ENCODE assay signal across 8 cellular contexts in the genomic region with DNA sequence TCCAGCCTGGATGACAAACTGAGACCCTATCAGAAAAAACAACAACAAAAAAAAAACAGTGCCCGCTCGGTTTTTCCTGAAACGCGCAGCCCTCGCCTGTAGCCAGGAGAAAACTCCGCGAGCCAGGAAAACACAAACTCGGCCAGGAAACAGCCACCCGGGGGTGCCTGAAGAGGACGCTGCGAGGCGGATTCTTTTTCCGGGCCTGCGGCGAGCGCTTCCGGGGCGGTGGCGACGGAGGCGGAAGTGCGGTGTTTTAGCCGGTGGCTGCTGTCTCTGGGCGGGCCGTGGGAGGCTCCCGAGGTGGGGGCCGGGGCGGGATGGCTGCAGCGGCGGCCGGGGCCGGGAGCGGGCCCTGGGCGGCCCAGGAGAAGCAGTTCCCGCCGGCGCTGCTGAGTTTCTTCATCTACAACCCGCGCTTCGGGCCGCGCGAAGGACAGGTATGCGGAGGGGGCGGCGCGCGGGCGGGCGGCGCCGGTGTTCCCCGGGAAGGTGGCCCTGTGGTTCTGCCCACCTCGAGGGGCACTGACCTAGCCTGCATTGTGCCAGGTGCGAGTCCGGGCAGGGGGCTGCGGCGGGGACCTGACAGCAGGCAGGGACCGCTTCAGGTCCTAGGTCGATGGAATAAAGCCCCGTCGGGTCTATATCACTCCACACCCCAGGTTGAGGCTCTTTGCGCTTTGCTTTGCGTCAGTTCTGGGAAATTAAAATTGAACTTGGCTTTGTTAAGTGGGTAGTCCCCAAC. TPM values are rescaled to one million over a fixed set of nuclear protein-coding genes. Genes with fewer than 3 reads are reported as not detected.
A peak's percentile ranks its signal among the peaks of the same experiment; 100 is the strongest.
DNase-seq lines count a peak whose midpoint lies in the region; TF ChIP-seq lines count a peak whose summit lies in the region.
"Not testable (repeated sequence)": the region's sequence is repeated elsewhere in the genome, so short reads cannot be mapped to it uniquely, and the experiment has no call there.

A gene (plus strand): TSS at position 254 of the 745 bp plus-strand sequence. CDS start 67 bp downstream, at position 321.

- H3K27me3 Mint-ChIP-seq in HFFc6 (ENCODE audit: insufficient read depth); T-helper 1 cell treated with Interleukin-12 subunit alpha and Interleukin-12 subunit beta and Interleukin-4 antibody, amounts not matched to agents 30 μg/mL and 1 μg/mL, for 36 hours (ENCODE audit: low read depth): not testable (repeated sequence)

- not testable (repeated sequence) for H3K27ac ChIP-seq in adipose tissue (ENCODE audit: low read depth, low read length)
- H3K27ac ChIP-seq in thyroid gland, result peak within 1 kb of the TSS in 1 of 3 donors; percentile 45

- not testable (repeated sequence) for H3K36me3 Mint-ChIP-seq in HFFc6 (ENCODE audit: low read depth); T-helper 1 cell treated with Interleukin-12 subunit alpha and Interleukin-12 subunit beta and Interleukin-4 antibody, amounts not matched to agents 30 μg/mL and 1 μg/mL, for 36 hours (ENCODE audit: low read depth)

- H3K4me1 Mint-ChIP-seq in HFFc6 (ENCODE audit: low read depth), result peaks cover 10% of the 10 kb centered on the region; the same call in 1 of the 2 replicates
- not testable (repeated sequence) for H3K4me1 Mint-ChIP-seq in T-helper 1 cell treated with Interleukin-12 subunit alpha and Interleukin-12 subunit beta and Interleukin-4 antibody, amounts not matched to agents 30 μg/mL and 1 μg/mL, for 36 hours (ENCODE audit: low read depth)

- H3K9me3 ChIP-seq in thyroid gland, result not testable (repeated sequence)

- peak within 1 kb of the TSS; percentile 83 for H3K27ac Mint-ChIP-seq in HFFc6
- H3K27ac Mint-ChIP-seq in T-helper 1 cell treated with Interleukin-12 subunit alpha and Interleukin-12 subunit beta and Interleukin-4 antibody, amounts not matched to agents 30 μg/mL and 1 μg/mL, for 36 hours, result peak within 1 kb of the TSS; percentile 81

- not testable (repeated sequence) for H3K36me3 ChIP-seq in thyroid gland

- H3K9me3 Mint-ChIP-seq in HFFc6; T-helper 1 cell treated with Interleukin-12 subunit alpha and Interleukin-12 subunit beta and Interleukin-4 antibody, amounts not matched to agents 30 μg/mL and 1 μg/mL, for 36 hours: not testable (repeated sequence)

- TF ChIP-seq POLR2A in thyroid gland (IDR thresholded peaks at IDR 0.05), result peak in 1 of 2 donors; percentile 17

- DNase-seq in HFFc6 (peak; percentile 46), MV-4-11 (lab: John Stamatoyannopoulos, UW) (peak; percentile 68), posterior vena cava (ENCODE audit: low spot score) (peak; percentile 94), thyroid gland (peak; percentile 51 to 62)
- DNase-seq in cardiac septum (ENCODE audit: low spot score), result not testable (repeated sequence)

- H3K4me1 ChIP-seq in thyroid gland, result not testable (repeated sequence)

- intact Hi-C loops in cardiac septum (cut with DNase I); posterior vena cava (cut with DNase I); thyroid gland (cut with DNase I): not testable (repeated sequence)

- peak within 1 kb of the TSS in 2 of 3 donors; percentile 37 to 39 for H3K4me3 ChIP-seq in thyroid gland (replicated peaks in 1 of 3)

- WGBS in adipose tissue, 3 donors, result 0 to 1% (median 0%) methylated on average over 10 to 20 of the region's 64 CpGs
- 0 to 1% methylated on average over 9 to 17 of the region's 64 CpGs for WGBS in thyroid gland, 2 donors

- TF ChIP-seq CTCF in GM12874 (IDR thresholded peaks at IDR 0.05; ENCODE audit: insufficient read depth, low read depth, low read length) (peak; percentile 35), HFFc6 (IDR thresholded peaks at IDR 0.05) (peak; percentile 26; the same call in 1 of the 2 replicates), thyroid gland (IDR thresholded peaks at IDR 0.05) (peak in 1 of 6 experiments; percentile 18)

- peak within 1 kb of the TSS; percentile 92 for H3K4me3 Mint-ChIP-seq in HFFc6
- peak within 1 kb of the TSS; percentile 84 for H3K4me3 Mint-ChIP-seq in T-helper 1 cell treated with Interleukin-12 subunit alpha and Interleukin-12 subunit beta and Interleukin-4 antibody, amounts not matched to agents 30 μg/mL and 1 μg/mL, for 36 hours

- H3K27me3 ChIP-seq in thyroid gland, result not testable (repeated sequence)

RNA-seq across cellular contexts. Expression of the gene that starts here (rescaled TPM):
- total RNA-seq in HFFc6 (2021; fragmentation: NEBNext Ultra II Directional; extraction: Animal tissue kit (Norgen Biotek cat#: 25700)), result 10 to 100 TPM; 62.9 to 78.5 (median 73.8) TPM
- polyA plus RNA-seq in adipose tissue, result 10 to 100 TPM; 26.5 to 58.3 (median 37.0) TPM
- total RNA-seq in cardiac septum, result 44.2 TPM
- 10 to 100 TPM; 76.2 to 79.4 TPM for total RNA-seq in posterior vena cava
- 10 to 100 TPM; 41.0 to 80.0 (median 59.6) TPM for total RNA-seq in thyroid gland
